31 cellular contexts compared by ENCODE assay signal in genomic region chr3:14097616-14098391, GRCh38.
"Had no signal": no experiment of that assay in that cellular context is flagged by ENCODE, and none has a peak within 500 bp of the region (broad histone marks: within the 10 kb centered on the region; RNA-seq: fewer than 3 reads in every experiment).

No MANE protein-coding gene starts in this region.

- H3K4me3 ChIP-seq: adrenal gland, ascending aorta, body of pancreas, breast epithelium, cardiac muscle cell had no signal

- H3K4me1 ChIP-seq: adrenal gland, ascending aorta, body of pancreas, breast epithelium had no signal

- ATAC-seq: activated naive CD4-positive, alpha-beta T cell treated with anti-CD3 and anti-CD28 coated beads, Interleukin-2, amount 50 U/mL, for 72 hours; activated naive CD8-positive, alpha-beta T cell treated with anti-CD3 and anti-CD28 coated beads, Interleukin-2, amount 50 U/mL, for 24 hours; activated T-cell treated with anti-CD3 and anti-CD28 coated beads, Interleukin-2, amount 50 U/mL, for 4 hours; activated T-cell treated with anti-CD3 and anti-CD28 coated beads, Interleukin-2, amount 50 U/mL, for 72 hours; activated T-helper 17 cell treated with anti-CD3 and anti-CD28 coated beads, Interleukin-2, amount 50 U/mL, for 72 hours; body of pancreas had no signal

- H3K9me3 ChIP-seq: adrenal gland, breast epithelium had no signal

- DNase-seq: activated effector memory CD4-positive, alpha-beta T cell treated with anti-CD3 and anti-CD28 coated beads, Interleukin-2, amount 50 U/mL, for 16 hours; activated effector memory CD4-positive, alpha-beta T cell treated with Interleukin-2 at 50 U/mL for 16 hours; activated gamma-delta T cell; activated gamma-delta T cell treated with Interleukin-2 at 50 U/mL for 16 hours; activated naive CD4-positive, alpha-beta T cell; activated naive CD4-positive, alpha-beta T cell treated with anti-CD3 and anti-CD28 coated beads for 36 hours; activated naive CD4-positive, alpha-beta T cell treated with anti-CD3 and anti-CD28 coated beads, Interleukin-2, amount 10 ng/mL, durations not matched to agents 7 days and 5 days; activated naive CD4-positive, alpha-beta T cell treated with anti-CD3 and anti-CD28 coated beads, Interleukin-2, amount 50 U/mL, for 16 hours; activated naive CD4-positive, alpha-beta T cell treated with Interleukin-2 at 50 U/mL for 16 hours; activated naive CD8-positive, alpha-beta T cell treated with anti-CD3 and anti-CD28 coated beads for 36 hours; activated naive CD8-positive, alpha-beta T cell treated with anti-CD3 and anti-CD28 coated beads, Interleukin-2, amount 10 ng/mL, durations not matched to agents 7 days and 5 days; activated naive CD8-positive, alpha-beta T cell treated with anti-CD3 and anti-CD28 coated beads, Interleukin-2, amount 50 U/mL, for 24 hours; activated T-cell treated with anti-CD3 and anti-CD28 coated beads, Interleukin-2, amount 50 U/mL, for 24 hours; activated T-cell treated with anti-CD3 and anti-CD28 coated beads, Interleukin-2, amount 50 U/mL, for 4 hours; activated T-cell treated with anti-CD3 and anti-CD28 coated beads, Interleukin-2, amount 50 U/mL, for 48 hours; activated T-cell treated with anti-CD3 and anti-CD28 coated beads, Interleukin-2, amount 50 U/mL, for 72 hours; adrenal gland; amniotic stem cell; amygdala; anterior cingulate cortex; aorta; body of pancreas; brain microvascular endothelial cell; caudate nucleus; central memory CD4-positive, alpha-beta T cell; cerebellar nuclear complex had no signal

- H3K36me3 ChIP-seq: adrenal gland, ascending aorta, brain microvascular endothelial cell, breast epithelium, cardiac muscle cell had no signal

- H3K27ac ChIP-seq: adrenal gland, ascending aorta, body of pancreas, brain microvascular endothelial cell, breast epithelium, cardiac muscle cell had no signal
